In genomic region chr1:31472311-31472637, GRCh38 we compare ENCODE assay signal across 1 cellular context. TPM values are rescaled to one million over a fixed set of nuclear protein-coding genes. Genes with fewer than 3 reads are reported as not detected.
"Had no signal": no experiment of that assay in that cellular context is flagged by ENCODE, and none has a peak within 500 bp of the region (broad histone marks: within the 10 kb centered on the region; RNA-seq: fewer than 3 reads in every experiment).

No MANE protein-coding gene starts in this region.

RNA-seq across cellular contexts. Expression of gene SERINC2, which starts 59.3 kb away (rescaled TPM):
- total RNA-seq: activated T-helper 1 cell treated with anti-CD3 and anti-CD28 coated beads, Interleukin-12 subunit alpha, Interleukin-12 subunit beta, Interleukin-2, Interleukin-4 antibody, amounts not matched to agents 30 ng/mL and 10 ng/mL and 1 ng/mL, durations not matched to agents 14 hours and 24 hours and 36 hours had no signal
